12 cellular contexts compared by ENCODE assay signal in genomic region chr9:115202960-115203751, GRCh38.
DNase-seq lines count a peak whose midpoint lies in the region; ATAC-seq and TF ChIP-seq lines count a peak whose summit lies in the region.
"Had no signal": no experiment of that assay in that cellular context is flagged by ENCODE, and none has a peak within 500 bp of the region (broad histone marks: within the 10 kb centered on the region; RNA-seq: fewer than 3 reads in every experiment).

No MANE protein-coding gene starts in this region.

- H3K27ac ChIP-seq in coronary artery, result no peak overlapping the region

- H3K4me3 ChIP-seq in foreskin fibroblast (ENCODE audit: low read depth in 1 of 2, low read length in 2 of 2), result no peak overlapping the region
- H3K4me3 ChIP-seq in coronary artery, result no peak overlapping the region

- ATAC-seq in GM21381 (IDR thresholded peaks at IDR 0.05; ENCODE audit: unreplicated experiment) (no peak), HG03196 (IDR thresholded peaks at IDR 0.05; ENCODE audit: unreplicated experiment) (no peak)

- no peak for TF ChIP-seq CTCF in foreskin fibroblast (IDR thresholded peaks at IDR 0.05; ENCODE audit: low read depth, low read length)
- TF ChIP-seq CTCF in coronary artery (IDR thresholded peaks at IDR 0.05), result no peak

- DNase-seq in GM04503 (ENCODE audit: low read depth) (peak; percentile 94), SHP77 (lab: John Stamatoyannopoulos, UW) (peak; percentile 54 to 67), foreskin fibroblast (peak; percentile 96), retina (peak; percentile 25), GM19238 (ENCODE audit: insufficient read length, low spot score) (no peak), coronary artery (ENCODE audit: low spot score) (no peak)
- DNase-seq: activated CD4-positive, CD25-positive, alpha-beta regulatory T cell treated with anti-CD3 and anti-CD28 coated beads, Interleukin-2, amount 50 U/mL, for 72 hours; activated effector memory CD4-positive, alpha-beta T cell treated with Interleukin-2 at 50 U/mL for 16 hours; NCI-H2107; RPMI8226 had no signal

Comparison
In these comparisons a context has a peak if more than half of its experiments do, and no peak if none do; other contexts are left out.
1. DNase-seq: peak in GM04503 (single experiment), SHP77 (2 of 2), foreskin fibroblast (2 of 2) and retina (single experiment); none in GM19238 (single experiment) and coronary artery (single experiment).